Comparison of ENCODE assay signal across 21 cellular contexts in the genomic region with DNA sequence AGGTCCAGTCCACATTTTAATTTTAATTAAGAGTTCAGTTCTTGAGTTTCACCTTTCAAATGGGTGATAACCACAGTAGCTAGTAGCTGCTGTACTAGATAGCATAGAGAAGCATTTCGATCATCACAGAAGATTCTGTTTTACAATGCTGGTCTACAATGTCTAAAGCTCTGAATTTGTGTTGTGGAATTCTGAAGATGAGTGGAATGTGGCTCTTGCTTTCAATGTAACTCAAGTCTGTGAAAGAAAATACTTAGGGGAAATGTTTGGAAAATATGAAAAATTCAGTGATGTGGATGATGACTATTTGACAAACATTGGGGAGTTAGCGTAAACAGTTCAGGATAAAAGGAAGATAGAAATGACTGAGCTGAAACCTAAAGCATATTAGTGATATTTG.
DNase-seq lines count a peak whose midpoint lies in the region; ATAC-seq and TF ChIP-seq lines count a peak whose summit lies in the region.
"Had no signal": no experiment of that assay in that cellular context is flagged by ENCODE, and none has a peak within 500 bp of the region (broad histone marks: within the 10 kb centered on the region; RNA-seq: fewer than 3 reads in every experiment).

No MANE protein-coding gene starts in this region.

- no peak overlapping the region for H4K91ac ChIP-seq in mesenchymal stem cell (ENCODE audit: low read length)

- H3K4me1 ChIP-seq in HCT116 (ENCODE audit: control insufficient read depth in 1 of 2, insufficient read depth in 2 of 2, low read length in 2 of 2) = no peaks in the 10 kb centered on the region; a peak in 1 of 4 replicates
- H3K4me1 ChIP-seq in mesenchymal stem cell (ENCODE audit: control insufficient read depth, insufficient read depth, low read depth, low read length) = no peaks in the 10 kb centered on the region
- H3K4me1 ChIP-seq in Karpas-422 (ENCODE audit: low read length) = no peaks in the 10 kb centered on the region
- H3K4me1 ChIP-seq in heart right ventricle = no peaks in the 10 kb centered on the region
- H3K4me1 ChIP-seq: uterus had no signal

- no peak overlapping the region for H3K18ac ChIP-seq in mesenchymal stem cell (ENCODE audit: low read depth in 1 of 2, low read length in 2 of 2)

- BruUV-seq in HCT116 (replicated peaks; lab: Mats Ljungman, UMichigan) = no TSS peak

- ATAC-seq in HCT116 = no peak
- no peak for ATAC-seq in HG03039 (IDR thresholded peaks at IDR 0.05; ENCODE audit: unreplicated experiment)
- no peak for ATAC-seq in heart right ventricle
- ATAC-seq: GM12878, Panc1, right cardiac atrium had no signal

- H3K9me2 ChIP-seq in HCT116 (ENCODE audit: insufficient read depth) (no peaks in the 10 kb centered on the region), Karpas-422 (replicated peaks; ENCODE audit: insufficient read depth, low read length) (no peaks in the 10 kb centered on the region; the same call in none of the 2 replicates)

- H3K79me1 ChIP-seq in mesenchymal stem cell (replicated peaks; ENCODE audit: low read length, poor library complexity, severe bottlenecking) = no peaks in the 10 kb centered on the region

- H3K4ac ChIP-seq in mesenchymal stem cell (ENCODE audit: low read depth in 1 of 2, low read length in 2 of 2) = no peak overlapping the region

- no peak overlapping the region for H3K4me3 ChIP-seq in AG04450 (ENCODE audit: low read depth, low read length)
- no peak overlapping the region for H3K4me3 ChIP-seq in HCT116 (replicated peaks in 1 of 2; ENCODE audit: low read depth in 1 of 2, low read length in 2 of 2)
- H3K4me3 ChIP-seq in astrocyte of the spinal cord (ENCODE audit: low read depth, low read length) = no peak overlapping the region
- no peak overlapping the region for H3K4me3 ChIP-seq in mesenchymal stem cell (ENCODE audit: insufficient read depth in 1 of 2, low read depth in 1 of 2, low read length in 2 of 2)
- no peak overlapping the region for H3K4me3 ChIP-seq in Karpas-422 (ENCODE audit: low read length)
- no peak overlapping the region for H3K4me3 ChIP-seq in heart right ventricle
- H3K4me3 ChIP-seq: GM12878, hepatocyte, SK-N-MC, uterus had no signal

- H3K14ac ChIP-seq in mesenchymal stem cell (ENCODE audit: low read length in 2 of 2) = no peak overlapping the region

- H3K23ac ChIP-seq in mesenchymal stem cell (ENCODE audit: low read length in 2 of 2) = no peak overlapping the region

- H2AFZ ChIP-seq in HCT116 (ENCODE audit: low read depth, low read length, poor library complexity, severe bottlenecking) (peak overlapping the region; percentile 13), mesenchymal stem cell (ENCODE audit: low read depth, low read length) (no peak overlapping the region), Karpas-422 (ENCODE audit: low read length) (no peak overlapping the region)
- H2AFZ ChIP-seq: hepatocyte had no signal

- H3K27ac ChIP-seq in AG04450 (ENCODE audit: low read depth, low read length) = no peak overlapping the region
- no peak overlapping the region for H3K27ac ChIP-seq in HCT116 (ENCODE audit: low read depth, low read length)
- peak overlapping the region; percentile 47 for H3K27ac ChIP-seq in mesenchymal stem cell (ENCODE audit: low read length, poor library complexity, severe bottlenecking)
- no peak overlapping the region for H3K27ac ChIP-seq in Karpas-422 (ENCODE audit: low read length)
- H3K27ac ChIP-seq in heart right ventricle = no peak overlapping the region
- H3K27ac ChIP-seq: hepatocyte, SK-N-MC, uterus had no signal

- intact Hi-C loops in HCT116 (cut with micrococcal nuclease) (no loop called here), heart right ventricle (cut with DNase I) (no loop called here)

- H3K9me3 ChIP-seq in AG04450 (ENCODE audit: control insufficient read depth, insufficient read depth, low read length) (no peaks in the 10 kb centered on the region), HCT116 (ENCODE audit: control insufficient read depth in 1 of 2, insufficient read depth in 1 of 2, low read depth in 1 of 2, low read length in 2 of 2) (no peaks in the 10 kb centered on the region), mesenchymal stem cell (ENCODE audit: control insufficient read depth, low read length) (peaks cover 5% of the 10 kb centered on the region), Karpas-422 (ENCODE audit: low read length) (peaks cover 3% of the 10 kb centered on the region), heart right ventricle (peaks cover 0 to 10% (median 6%) of the 10 kb centered on the region in 11 donors)
- H3K9me3 ChIP-seq: uterus had no signal

- no peak overlapping the region for H4K8ac ChIP-seq in mesenchymal stem cell (ENCODE audit: low read length)

- no peak overlapping the region for H2BK15ac ChIP-seq in mesenchymal stem cell (ENCODE audit: low read depth, poor library complexity, severe bottlenecking)

- TF ChIP-seq RAD21 in HCT116 (IDR thresholded peaks at IDR 0.05; ENCODE audit: low read depth) = no peak

- H2AK5ac ChIP-seq in mesenchymal stem cell (ENCODE audit: low read length, severe bottlenecking) = no peak overlapping the region

- WGBS in mesenchymal stem cell = 63% methylated on average over 2 of the region's 2 CpGs
- 86 to 90% methylated on average over 2 of the region's 2 CpGs for WGBS in heart right ventricle, 2 donors

- in situ Hi-C loops in astrocyte of the spinal cord (cut with HindIII; ENCODE audit: low sequenced_read_pairs) = no loop called here

- H3K9ac ChIP-seq in HCT116 (ENCODE audit: low read length) = no peak overlapping the region
- no peak overlapping the region for H3K9ac ChIP-seq in mesenchymal stem cell (ENCODE audit: low read length)
- H3K9ac ChIP-seq in Karpas-422 (ENCODE audit: low read length) = no peak overlapping the region

- no peaks in the 10 kb centered on the region for H3K27me3 ChIP-seq in AG04450 (ENCODE audit: control insufficient read depth, insufficient read depth, low read length)
- no peaks in the 10 kb centered on the region for H3K27me3 ChIP-seq in HCT116 (ENCODE audit: insufficient read depth, low read length)
- H3K27me3 ChIP-seq in mesenchymal stem cell (ENCODE audit: control insufficient read depth in 1 of 2, insufficient read depth in 1 of 2, low read length in 2 of 2) = no peaks in the 10 kb centered on the region
- no peaks in the 10 kb centered on the region for H3K27me3 ChIP-seq in Karpas-422 (ENCODE audit: low read length)
- H3K27me3 ChIP-seq in heart right ventricle = no peaks in the 10 kb centered on the region
- H3K27me3 ChIP-seq: hepatocyte, uterus had no signal

- no peak overlapping the region for H2BK12ac ChIP-seq in mesenchymal stem cell (ENCODE audit: low read length in 2 of 2)

- POLR2A ChIA-PET in AG04450 (lab: Yijun Ruan, JAX) = no interaction called here
- POLR2A ChIA-PET in HCT116 (lab: Charles Lee) = no interaction called here

- RAD21 ChIA-PET in HCT116 (lab: Charles Lee; ENCODE audit: low non-redundant PET in 1 of 2, low total read pairs in 2 of 2, uncharacterized antibody in 2 of 2, unreplicated experiment in 2 of 2) = no interaction called here

- CTCF ChIA-PET in AG04450 (lab: Charles Lee) = interaction anchor here (0.7 kb wide), 1 partner anchor 20 kb away, joined by 3 read pairs; no protein-coding TSS in a partner anchor
- CTCF ChIA-PET in HCT116 (lab: Charles Lee) = no interaction called here

- H3K79me2 ChIP-seq in HCT116 (ENCODE audit: insufficient read depth, low read length) = no peaks in the 10 kb centered on the region
- H3K79me2 ChIP-seq in Karpas-422 (ENCODE audit: low read length) = no peaks in the 10 kb centered on the region
- H3K79me2 ChIP-seq: hepatocyte had no signal

- no peaks in the 10 kb centered on the region for H3K36me3 ChIP-seq in HCT116 (ENCODE audit: control insufficient read depth in 1 of 2, insufficient read depth in 2 of 2, low read length in 2 of 2)
- H3K36me3 ChIP-seq in mesenchymal stem cell (ENCODE audit: control insufficient read depth in 1 of 2, insufficient read depth in 2 of 2, low read depth in 1 of 2, low read length in 2 of 2) = no peaks in the 10 kb centered on the region
- no peaks in the 10 kb centered on the region for H3K36me3 ChIP-seq in Karpas-422 (ENCODE audit: insufficient read depth, low read length)
- no peaks in the 10 kb centered on the region for H3K36me3 ChIP-seq in heart right ventricle
- H3K36me3 ChIP-seq: uterus had no signal

- no peak for TF ChIP-seq POLR2A in HCT116 (IDR thresholded peaks at IDR 0.05; ENCODE audit: borderline replicate concordance, extremely low read depth, insufficient read depth, insufficient read length)

- no peak overlapping the region for H2BK120ac ChIP-seq in mesenchymal stem cell (ENCODE audit: low read depth, low read length)

- TF ChIP-seq CTCF in AG04450 (IDR thresholded peaks at IDR 0.05; ENCODE audit: low read depth, low read length) = no peak
- TF ChIP-seq CTCF in HCT116 (IDR thresholded peaks at IDR 0.05 in 2 of 3, conservative IDR thresholded peaks at IDR 0.05 in 1 of 3; ENCODE audit: borderline replicate concordance in 1 of 3, insufficient read depth in 1 of 3, low read depth in 2 of 3, low read length in 2 of 3) = no peak
- TF ChIP-seq CTCF in astrocyte of the spinal cord (IDR thresholded peaks at IDR 0.05; ENCODE audit: low read depth, low read length) = no peak
- TF ChIP-seq CTCF in heart right ventricle (IDR thresholded peaks at IDR 0.05) = no peak

- H4K20me1 ChIP-seq in HCT116 (ENCODE audit: insufficient read depth) (no peaks in the 10 kb centered on the region), Karpas-422 (ENCODE audit: insufficient read depth, low read depth, low read length) (no peaks in the 10 kb centered on the region)

- no peak overlapping the region for H3K4me2 ChIP-seq in HCT116 (ENCODE audit: low read length)
- no peak overlapping the region for H3K4me2 ChIP-seq in mesenchymal stem cell (ENCODE audit: low read length, poor library complexity, severe bottlenecking)
- no peak overlapping the region for H3K4me2 ChIP-seq in Karpas-422 (ENCODE audit: low read depth, low read length, poor library complexity, severe bottlenecking)
- H3K4me2 ChIP-seq: hepatocyte had no signal

- DNase-seq in AG04450 (ENCODE audit: low read depth, low spot score) (peak; percentile 47), HCT116 (ENCODE audit: low read depth, low spot score) (no peak), astrocyte of the spinal cord (ENCODE audit: low read depth, low spot score) (peak; percentile 51), mesenchymal stem cell (peak; percentile 42), Karpas-422 (no peak), SW 1271 (lab: John Stamatoyannopoulos, UW) (no peak), heart right ventricle (no peak)
- DNase-seq: ACHN; activated naive CD4-positive, alpha-beta T cell; COR-L47; kidney; MV-4-11; NCI-H2107; NCI-H774; right cardiac atrium; uterus had no signal

- no peak overlapping the region for H2BK5ac ChIP-seq in mesenchymal stem cell (ENCODE audit: low read depth, low read length, poor library complexity, severe bottlenecking)

TF ChIP-seq in HCT116, 20 proteins besides CTCF, POLR2A, EP300 and RAD21:
- TF ChIP-seq ZNF274 (IDR thresholded peaks at IDR 0.05; ENCODE audit: low read depth, low read length) = no peak
- TF ChIP-seq, protein P1, sequence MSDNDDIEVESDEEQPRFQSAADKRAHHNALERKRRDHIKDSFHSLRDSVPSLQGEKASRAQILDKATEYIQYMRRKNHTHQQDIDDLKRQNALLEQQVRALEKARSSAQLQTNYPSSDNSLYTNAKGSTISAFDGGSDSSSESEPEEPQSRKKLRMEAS (IDR thresholded peaks at IDR 0.05) = no peak

Comparison
In these comparisons a context has a peak if more than half of its experiments do, and no peak if none do; other contexts are left out.
1. DNase-seq: peak in AG04450 (single experiment), astrocyte of the spinal cord (single experiment) and mesenchymal stem cell (single experiment); none in HCT116 (single experiment), Karpas-422 (single experiment), SW 1271 (0 of 2) and heart right ventricle (0 of 2).